Comparison of ENCODE assay signal across 8 cellular contexts in genomic region chr19:1383311-1384084, GRCh38. TPM values are rescaled to one million over a fixed set of nuclear protein-coding genes. Genes with fewer than 3 reads are reported as not detected.
A peak's percentile ranks its signal among the peaks of the same experiment; 100 is the strongest.
DNase-seq lines count a peak whose midpoint lies in the region; ATAC-seq, FAIRE-seq and TF ChIP-seq lines count a peak whose summit lies in the region.

Gene NDUFS7 (plus strand): TSS chr19:1383907. CDS start chr19:1383927, 20 bp downstream.

- no peaks in the 10 kb centered on the region for H3F3A ChIP-seq in Loucy (ENCODE audit: low read depth)

- H3K4me3 ChIP-seq in Loucy (ENCODE audit: low read length, poor library complexity, severe bottlenecking) (peak within 1 kb of the TSS; percentile 96), RWPE2 (ENCODE audit: severe bottlenecking) (peak within 1 kb of the TSS; percentile 78)

- H3K36me3 ChIP-seq in Loucy (ENCODE audit: insufficient read depth, low read length), result no peaks in the 10 kb centered on the region
- H3K36me3 ChIP-seq in RWPE2 (ENCODE audit: low read depth), result no peaks in the 10 kb centered on the region; the same call in 1 of the 2 replicates

- DNase-seq in ELR (ENCODE audit: low read depth) (peak; percentile 93), H54 (ENCODE audit: insufficient read length, low spot score) (no peak), RWPE2 (ENCODE audit: low spot score) (peak; percentile 82), fibroblast of peridontal ligament (ENCODE audit: extremely low read depth) (peak; percentile 93)
- peak; percentile 92 for DNase-seq in natural killer cell treated with Interleukin-12 subunit alpha and Interleukin-12 subunit beta and Interleukin-15 and Interleukin-18, amount 100 ng/mL, for 72 hours (ENCODE audit: low spot score)
- DNase-seq in stimulated activated naive CD8-positive, alpha-beta T cell treated with anti-CD3 and anti-CD28 coated beads, Interleukin-15, Interleukin-2, amounts not matched to agents 100 U/mL and 50 U/mL, for 24 hours, result peak; percentile 94

- peaks cover 14% of the 10 kb centered on the region for H3K4me1 Mint-ChIP-seq in activated T-helper 17 cell treated with anti-CD3 and anti-CD28 coated beads, Interleukin-2, amount 50 U/mL, for 72 hours
- peaks cover 16 to 22% of the 10 kb centered on the region in 2 donors for H3K4me1 Mint-ChIP-seq in natural killer cell treated with Interleukin-12 subunit alpha and Interleukin-12 subunit beta and Interleukin-15 and Interleukin-18, amount 100 ng/mL, for 72 hours (ENCODE audit: low read depth in 2 of 2)

- H3K27me3 ChIP-seq in Loucy (ENCODE audit: insufficient read depth, low read length, poor library complexity, severe bottlenecking), result no peaks in the 10 kb centered on the region
- H3K27me3 ChIP-seq in RWPE2 (ENCODE audit: insufficient read depth, poor library complexity, severe bottlenecking), result no peaks in the 10 kb centered on the region

- H2AFZ ChIP-seq in Loucy (ENCODE audit: low read length), result peak within 1 kb of the TSS; percentile 87; the same call in 1 of the 2 replicates

- no peaks in the 10 kb centered on the region for H3K27me3 Mint-ChIP-seq in activated T-helper 17 cell treated with anti-CD3 and anti-CD28 coated beads, Interleukin-2, amount 50 U/mL, for 72 hours
- H3K27me3 Mint-ChIP-seq in natural killer cell treated with Interleukin-12 subunit alpha and Interleukin-12 subunit beta and Interleukin-15 and Interleukin-18, amount 100 ng/mL, for 72 hours, result no peaks in the 10 kb centered on the region

- H4K20me1 ChIP-seq in Loucy (ENCODE audit: insufficient read depth, low read length, poor library complexity, severe bottlenecking), result peaks cover 4% of the 10 kb centered on the region

- H3K9me2 ChIP-seq in Loucy (replicated peaks; ENCODE audit: low read depth, low read length), result no peaks in the 10 kb centered on the region

- H3K9me3 ChIP-seq in Loucy (ENCODE audit: insufficient read depth, low read depth, low read length) (no peaks in the 10 kb centered on the region), RWPE2 (ENCODE audit: severe bottlenecking) (no peaks in the 10 kb centered on the region)

- H3K4me1 ChIP-seq in Loucy (ENCODE audit: insufficient read depth, low read length, poor library complexity, severe bottlenecking) (peaks cover 5% of the 10 kb centered on the region), RWPE2 (ENCODE audit: insufficient read depth, poor library complexity, severe bottlenecking) (no peaks in the 10 kb centered on the region)

- TF ChIP-seq POLR2A in H54 (IDR thresholded peaks at IDR 0.05; ENCODE audit: low read depth, low read length), result peak; percentile 56

- H3K4me3 Mint-ChIP-seq in activated T-helper 17 cell treated with anti-CD3 and anti-CD28 coated beads, Interleukin-2, amount 50 U/mL, for 72 hours, result peak within 1 kb of the TSS; percentile 94
- H3K4me3 Mint-ChIP-seq in natural killer cell treated with Interleukin-12 subunit alpha and Interleukin-12 subunit beta and Interleukin-15 and Interleukin-18, amount 100 ng/mL, for 72 hours, result peak within 1 kb of the TSS; percentile 85

- peak; percentile 81 for ATAC-seq in RWPE2 (ENCODE audit: low read depth)
- peak; percentile 86 for ATAC-seq in activated T-helper 17 cell treated with anti-CD3 and anti-CD28 coated beads, Interleukin-2, amount 50 U/mL, for 72 hours (replicated peaks)
- peak; percentile 90 to 91 for ATAC-seq in natural killer cell treated with Interleukin-12 subunit alpha and Interleukin-12 subunit beta and Interleukin-15 and Interleukin-18, amount 100 ng/mL, for 72 hours
- ATAC-seq in stimulated activated naive CD8-positive, alpha-beta T cell treated with anti-CD3 and anti-CD28 coated beads, Interleukin-15, Interleukin-2, amounts not matched to agents 100 U/mL and 50 U/mL, for 24 hours, result peak; percentile 88

- H3K4me2 ChIP-seq in Loucy (ENCODE audit: low read depth, low read length, poor library complexity, severe bottlenecking), result peak within 1 kb of the TSS; percentile 96

- peaks cover 3% of the 10 kb centered on the region for H3K9me3 Mint-ChIP-seq in activated T-helper 17 cell treated with anti-CD3 and anti-CD28 coated beads, Interleukin-2, amount 50 U/mL, for 72 hours
- H3K9me3 Mint-ChIP-seq in natural killer cell treated with Interleukin-12 subunit alpha and Interleukin-12 subunit beta and Interleukin-15 and Interleukin-18, amount 100 ng/mL, for 72 hours, result no peaks in the 10 kb centered on the region

- H3K27ac Mint-ChIP-seq in activated T-helper 17 cell treated with anti-CD3 and anti-CD28 coated beads, Interleukin-2, amount 50 U/mL, for 72 hours, result peak within 1 kb of the TSS; percentile 100
- peak within 1 kb of the TSS; percentile 99 to 100 for H3K27ac Mint-ChIP-seq in natural killer cell treated with Interleukin-12 subunit alpha and Interleukin-12 subunit beta and Interleukin-15 and Interleukin-18, amount 100 ng/mL, for 72 hours

- H3K9ac ChIP-seq in Loucy (ENCODE audit: low read depth, low read length, poor library complexity, severe bottlenecking), result peak within 1 kb of the TSS; percentile 83

- TF ChIP-seq CTCF in Loucy (conservative IDR thresholded peaks at IDR 0.05; ENCODE audit: low read length) (no peak; the same call in 1 of the 2 replicates), RWPE2 (IDR thresholded peaks at IDR 0.05; ENCODE audit: poor library complexity, severe bottlenecking) (no peak)

- peaks cover 24% of the 10 kb centered on the region for H3K79me2 ChIP-seq in Loucy (ENCODE audit: insufficient read depth, low read length)

- H3K36me3 Mint-ChIP-seq in activated T-helper 17 cell treated with anti-CD3 and anti-CD28 coated beads, Interleukin-2, amount 50 U/mL, for 72 hours (ENCODE audit: low read depth), result peaks cover 13% of the 10 kb centered on the region
- no peaks in the 10 kb centered on the region for H3K36me3 Mint-ChIP-seq in natural killer cell treated with Interleukin-12 subunit alpha and Interleukin-12 subunit beta and Interleukin-15 and Interleukin-18, amount 100 ng/mL, for 72 hours

- H3K27ac ChIP-seq in RWPE2 (ENCODE audit: poor library complexity, severe bottlenecking), result peak within 1 kb of the TSS; percentile 42

- FAIRE-seq in H54 (lab: Jason Lieb, UNC), result no peak

RNA-seq across cellular contexts. Expression of gene NDUFS7, which starts in this region (rescaled TPM):
- total RNA-seq in activated T-helper 17 cell treated with anti-CD3 and anti-CD28 coated beads, Interleukin-2, amount 50 U/mL, for 72 hours, result 10 to 100 TPM; 51.5 to 87.9 TPM
- total RNA-seq in natural killer cell treated with Interleukin-12 subunit alpha and Interleukin-12 subunit beta and Interleukin-15 and Interleukin-18, amount 100 ng/mL, for 72 hours, result 10 to 100 TPM; 89.1 to 89.5 TPM
